ENCODE assay signal across 12 cellular contexts in the genomic region with DNA sequence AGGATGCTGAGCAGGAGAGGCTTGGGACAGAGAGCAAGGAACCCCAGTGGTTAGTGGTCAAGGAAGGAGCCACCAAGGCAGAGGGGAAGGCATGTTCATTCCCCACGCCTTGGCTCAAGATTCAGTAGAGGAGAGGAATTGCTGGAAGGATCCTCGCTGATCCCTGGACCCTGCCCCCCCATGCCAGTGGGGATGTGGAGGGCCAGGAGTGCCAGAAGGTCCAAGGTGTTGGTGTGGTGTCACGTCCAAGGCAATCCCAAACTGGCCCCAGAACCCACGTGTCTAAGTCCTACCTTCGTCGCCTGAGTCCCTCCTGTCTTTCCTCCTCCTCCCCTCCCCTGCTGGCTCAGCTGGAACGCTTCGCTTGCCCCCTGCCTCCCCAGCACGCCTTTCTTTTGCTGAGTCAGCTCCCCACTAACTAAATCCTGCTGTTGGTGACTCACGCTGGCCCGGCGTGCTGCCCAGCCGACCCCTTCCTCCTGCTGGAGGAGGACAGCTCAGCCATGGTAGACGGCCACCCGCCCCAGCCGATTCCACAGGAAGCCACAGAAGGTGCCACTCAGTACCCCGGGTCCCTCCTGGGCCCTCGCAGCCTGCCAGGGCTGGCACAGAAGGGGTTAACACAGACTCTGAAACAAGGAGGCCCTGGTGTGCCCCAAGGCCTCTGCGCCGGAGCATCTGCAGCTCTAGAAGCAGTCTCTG. TPM values are rescaled to one million over a fixed set of nuclear protein-coding genes. Genes with fewer than 3 reads are reported as not detected.
DNase-seq lines count a peak whose midpoint lies in the region; ATAC-seq, FAIRE-seq and TF ChIP-seq lines count a peak whose summit lies in the region.
"Had no signal": no experiment of that assay in that cellular context is flagged by ENCODE, and none has a peak within 500 bp of the region (broad histone marks: within the 10 kb centered on the region; RNA-seq: fewer than 3 reads in every experiment).

No MANE protein-coding gene starts in this region.

- H3K9me3 ChIP-seq in cardiac muscle cell (ENCODE audit: low read depth) (no peaks in the 10 kb centered on the region), left lung (no peaks in the 10 kb centered on the region)
- H3K9me3 ChIP-seq: BLaER1 treated with 17β-estradiol and CSF1 and Interleukin-3, amounts not matched to agents 10 nM and 100 nM had no signal

- DNase-seq in cardiac muscle cell (ENCODE audit: low read depth in 1 of 2, low spot score in 1 of 2) (peak in 1 of 2 donors; percentile 91), Right ventricle myocardium superior (no peak), brain pericyte (ENCODE audit: low read depth, low spot score) (peak; percentile 82), left lung (peak; percentile 75 to 81), urothelium cell line (ENCODE audit: low spot score) (peak; percentile 82), GM19239 (ENCODE audit: insufficient read length, low spot score) (no peak), NAMALWA (ENCODE audit: low spot score) (no peak), GF-D8 (lab: John Stamatoyannopoulos, UW) (no peak)
- DNase-seq: effector memory CD8-positive, alpha-beta T cell; NCI-H510A; stimulated activated naive CD8-positive, alpha-beta T cell treated with anti-CD3 and anti-CD28 coated beads, Interleukin-15, amount 100 ng/mL, for 72 hours had no signal

- intact Hi-C loops in Right ventricle myocardium superior (cut with DNase I): no loop called here
- intact Hi-C loops in left lung (cut with DNase I): loop anchor here in 1 of 2 donors (10.0 kb wide), 1 partner anchor 131 kb away; the partner anchor contains the start of gene COL27A1

- no peaks in the 10 kb centered on the region for H3K4me1 ChIP-seq in cardiac muscle cell (ENCODE audit: low read depth)
- H3K4me1 ChIP-seq in left lung: no peaks in the 10 kb centered on the region

- FAIRE-seq in urothelium cell line (lab: Jason Lieb, UNC) (peak; percentile 86), GM19239 (lab: Jason Lieb, UNC) (no peak)

- TF ChIP-seq CTCF in cardiac muscle cell (IDR thresholded peaks at IDR 0.05; ENCODE audit: low read depth, low read length) (peak; percentile 23), left lung (IDR thresholded peaks at IDR 0.05) (no peak)

- H3K27ac ChIP-seq in cardiac muscle cell: no peak overlapping the region
- H3K27ac ChIP-seq in left lung: peak overlapping the region in 1 of 2 donors; percentile 7

- H3K27me3 ChIP-seq in cardiac muscle cell: no peaks in the 10 kb centered on the region
- peaks cover 0 to 5% of the 10 kb centered on the region in 2 donors for H3K27me3 ChIP-seq in left lung
- H3K27me3 ChIP-seq: BLaER1 treated with 17β-estradiol and CSF1 and Interleukin-3, amounts not matched to agents 10 nM and 100 nM had no signal

- no peak for ATAC-seq in Right ventricle myocardium superior (ENCODE audit: poor library complexity)
- peak; percentile 61 for ATAC-seq in left lung
- ATAC-seq: effector memory CD8-positive, alpha-beta T cell; stimulated activated naive CD8-positive, alpha-beta T cell treated with anti-CD3 and anti-CD28 coated beads, Interleukin-15, amount 100 ng/mL, for 72 hours had no signal

- no peaks in the 10 kb centered on the region for H3K36me3 ChIP-seq in cardiac muscle cell
- peaks cover 0 to 8% of the 10 kb centered on the region in 2 donors for H3K36me3 ChIP-seq in left lung

- H3K4me3 ChIP-seq in cardiac muscle cell (no peak overlapping the region), left lung (no peak overlapping the region)
- H3K4me3 ChIP-seq: BLaER1 treated with 17β-estradiol and CSF1 and Interleukin-3, amounts not matched to agents 10 nM and 100 nM had no signal

RNA-seq across cellular contexts. Expression of gene ORM1, which starts 37.6 kb away (rescaled TPM):
- total RNA-seq in cardiac muscle cell: not detected in 2 replicates
- polyA plus RNA-seq in cardiac muscle cell: 0.75 TPM in 1 of 2 replicates, not detected in the other
- total RNA-seq in Right ventricle myocardium superior: 1.2 TPM
- total RNA-seq in left lung: 10 to 100 TPM in 1 of 2 donors, 1 to 10 TPM in 1; 6.9 to 87.0 TPM

RNA-seq across cellular contexts. Expression of gene ORM2, which starts 44.4 kb away (rescaled TPM):
- total RNA-seq in cardiac muscle cell (not detected in 2 replicates), Right ventricle myocardium superior (not detected), left lung (10 to 100 TPM in 1 of 2 donors, 1 to 10 TPM in 1; 3.4 to 29.9 TPM)
- not detected in 2 replicates for polyA plus RNA-seq in cardiac muscle cell

Comparison
In these comparisons a context has a peak if more than half of its experiments do, and no peak if none do; other contexts are left out.
1. DNase-seq: peak in brain pericyte (single experiment), left lung (2 of 2) and urothelium cell line (single experiment); none in Right ventricle myocardium superior (single experiment), GM19239 (single experiment), NAMALWA (single experiment) and GF-D8 (single experiment).